18 cellular contexts compared by ENCODE assay signal in the genomic region with DNA sequence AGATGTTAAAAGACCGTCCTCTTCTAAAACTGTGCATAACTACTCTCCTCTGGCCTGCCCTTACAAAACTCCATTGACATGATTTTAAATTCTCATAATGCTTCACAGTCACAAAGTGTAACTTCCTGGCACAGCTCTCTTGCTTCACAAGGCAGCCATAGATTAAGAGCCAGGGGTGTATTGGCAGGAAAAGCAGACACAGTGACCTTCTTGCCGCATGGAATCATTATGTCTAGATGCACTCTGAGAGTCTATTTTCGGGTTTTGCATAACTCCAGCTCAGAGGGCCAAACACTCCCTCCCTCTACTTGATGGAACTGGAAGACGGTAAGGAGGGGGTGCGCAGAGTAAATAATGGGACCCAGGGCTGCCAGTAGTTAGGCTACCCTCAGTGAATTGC.
DNase-seq lines count a peak whose midpoint lies in the region; ATAC-seq and TF ChIP-seq lines count a peak whose summit lies in the region.
"Had no signal": no experiment of that assay in that cellular context is flagged by ENCODE, and none has a peak within 500 bp of the region (broad histone marks: within the 10 kb centered on the region; RNA-seq: fewer than 3 reads in every experiment).

No MANE protein-coding gene starts in this region.

- H3K36me3 ChIP-seq in neural progenitor cell: no peaks in the 10 kb centered on the region
- H3K36me3 ChIP-seq in sigmoid colon: no peaks in the 10 kb centered on the region

- H3K4me3 Mint-ChIP-seq in neural progenitor cell: no peak overlapping the region
- H3K4me3 Mint-ChIP-seq: activated B cell treated with CpG ODN at 0.5 μM for 24 hours had no signal

- no peaks in the 10 kb centered on the region for H3F3A ChIP-seq in neural progenitor cell (ENCODE audit: low read depth)

- no peak overlapping the region for H3K4me2 ChIP-seq in neural progenitor cell

- DNase-seq in EH (ENCODE audit: low read depth) (peak; percentile 7), astrocyte of the hippocampus (ENCODE audit: low read depth, low spot score) (peak; percentile 44), globus pallidus (ENCODE audit: low spot score) (peak; percentile 64), neural progenitor cell (ENCODE audit: low spot score) (no peak), sigmoid colon (no peak), cerebellar cortex (ENCODE audit: low spot score) (no peak)
- DNase-seq in activated CD4-positive, alpha-beta T cell treated with anti-CD3 and anti-CD28 coated beads for 1 hour: no peak
- DNase-seq: activated B cell treated with CpG ODN at 0.5 μM for 24 hours; activated effector memory CD4-positive, alpha-beta T cell treated with Interleukin-2 at 50 U/mL for 16 hours; Caco-2; effector memory CD4-positive, alpha-beta T cell; NCI-H2029; NCI-H748 treated with DMSO at 0.1 percent for 48 hours; RPMI8226; T-helper 1 cell; testis had no signal

- intact Hi-C loops in sigmoid colon (cut with DNase I): no loop called here

- H3K9me3 Mint-ChIP-seq in neural progenitor cell: no peaks in the 10 kb centered on the region
- H3K9me3 Mint-ChIP-seq: activated B cell treated with CpG ODN at 0.5 μM for 24 hours had no signal

- H3K79me2 ChIP-seq in neural progenitor cell (ENCODE audit: low read depth): no peaks in the 10 kb centered on the region

- H3K9ac ChIP-seq in neural progenitor cell: no peak overlapping the region

- no peak for TF ChIP-seq EP300 in sigmoid colon (IDR thresholded peaks at IDR 0.05)

- no peak overlapping the region for H2AFZ ChIP-seq in neural progenitor cell (replicated peaks)

- ATAC-seq in GM21737 (IDR thresholded peaks at IDR 0.05; ENCODE audit: unreplicated experiment): no peak

- no peaks in the 10 kb centered on the region for H3K27me3 ChIP-seq in neural progenitor cell
- no peaks in the 10 kb centered on the region for H3K27me3 ChIP-seq in sigmoid colon
- H3K27me3 ChIP-seq: testis had no signal

- no peaks in the 10 kb centered on the region for H3K9me3 ChIP-seq in neural progenitor cell (ENCODE audit: low read depth)
- no peaks in the 10 kb centered on the region for H3K9me3 ChIP-seq in sigmoid colon
- H3K9me3 ChIP-seq: Caco-2, testis had no signal

- H3K36me3 Mint-ChIP-seq in neural progenitor cell: no peaks in the 10 kb centered on the region

- no peaks in the 10 kb centered on the region for H4K20me1 ChIP-seq in neural progenitor cell (ENCODE audit: low read depth)

- peaks cover 54% of the 10 kb centered on the region for H3K4me1 Mint-ChIP-seq in neural progenitor cell

- WGBS in sigmoid colon, 2 donors: 77 to 90% methylated on average over 5 of the region's 5 CpGs

- TF ChIP-seq CTCF in neural progenitor cell (IDR thresholded peaks at IDR 0.05): no peak
- TF ChIP-seq CTCF in sigmoid colon (IDR thresholded peaks at IDR 0.05): no peak

- H3K27me3 Mint-ChIP-seq in neural progenitor cell (ENCODE audit: insufficient read depth, low read depth): no peaks in the 10 kb centered on the region
- H3K27me3 Mint-ChIP-seq: activated B cell treated with CpG ODN at 0.5 μM for 24 hours, progenitor cell of endocrine pancreas had no signal

- H3K4me1 ChIP-seq in neural progenitor cell: peaks cover 21% of the 10 kb centered on the region
- peaks cover 0 to 6% (median 2%) of the 10 kb centered on the region in 4 donors for H3K4me1 ChIP-seq in sigmoid colon
- H3K4me1 ChIP-seq: Caco-2, testis had no signal

- H3K4me3 ChIP-seq in neural progenitor cell (no peak overlapping the region), sigmoid colon (no peak overlapping the region)
- H3K4me3 ChIP-seq: testis had no signal

- no peak overlapping the region for H3K27ac ChIP-seq in neural progenitor cell
- peak overlapping the region in 1 of 4 donors; percentile 10 for H3K27ac ChIP-seq in sigmoid colon
- H3K27ac ChIP-seq: testis had no signal

- TF ChIP-seq POLR2A in sigmoid colon (IDR thresholded peaks at IDR 0.05): no peak

- peak overlapping the region; percentile 39 for H3K27ac Mint-ChIP-seq in neural progenitor cell
- H3K27ac Mint-ChIP-seq: activated B cell treated with CpG ODN at 0.5 μM for 24 hours, progenitor cell of endocrine pancreas had no signal

Comparison
In these comparisons a context has a peak if more than half of its experiments do, and no peak if none do; other contexts are left out.
1. DNase-seq: peak in EH (single experiment), astrocyte of the hippocampus (single experiment) and globus pallidus (single experiment); none in neural progenitor cell (single experiment), sigmoid colon (single experiment), activated CD4-positive, alpha-beta T cell treated with anti-CD3 and anti-CD28 coated beads for 1 hour (single experiment) and cerebellar cortex (single experiment).